1 cellular context compared by ENCODE assay signal in genomic region chr17:75261336-75262111, GRCh38.
TF ChIP-seq lines count a peak whose summit lies in the region.

Gene GGA3, minus strand, starts transcription at chr17:75261606. Its CDS starts 19 bp downstream, at chr17:75261587.
Gene MRPS7, plus strand, starts transcription at chr17:75261879. Its CDS starts 22 bp downstream, at chr17:75261901.

TF ChIP-seq in WTC11, 78 proteins besides CTCF, POLR2A, EP300 and RAD21 (continued from another document):
- TF ChIP-seq PREB (CRISPR knock-in tag; IDR thresholded peaks at IDR 0.05; ENCODE audit: borderline replicate concordance) = no peak
- peak; percentile 90; the same call in 1 of the 2 replicates for TF ChIP-seq ARID4B (CRISPR knock-in tag; IDR thresholded peaks at IDR 0.05; ENCODE audit: borderline replicate concordance)
- no peak for TF ChIP-seq ATF3 (CRISPR knock-in tag; conservative IDR thresholded peaks at IDR 0.05)
- TF ChIP-seq RORB (CRISPR knock-in tag; IDR thresholded peaks at IDR 0.05) = no peak
- peak; percentile 58; the same call in 1 of the 2 replicates for TF ChIP-seq TEAD4 (CRISPR knock-in tag; IDR thresholded peaks at IDR 0.05)
- TF ChIP-seq USF2 (CRISPR knock-in tag; IDR thresholded peaks at IDR 0.05) = peak; percentile 60
- peak; percentile 69; the same call in 1 of the 2 replicates for TF ChIP-seq TEAD1 (CRISPR knock-in tag; IDR thresholded peaks at IDR 0.05)
- no peak for TF ChIP-seq ZSCAN18 (CRISPR knock-in tag; IDR thresholded peaks at IDR 0.05)
- no peak for TF ChIP-seq NR3C1 (CRISPR knock-in tag; conservative IDR thresholded peaks at IDR 0.05; ENCODE audit: low read depth)
- no peak for TF ChIP-seq PRDM15 (CRISPR knock-in tag; IDR thresholded peaks at IDR 0.05)
- peak; percentile 30; the same call in 1 of the 2 replicates for TF ChIP-seq SMAD3 (CRISPR knock-in tag; IDR thresholded peaks at IDR 0.05; ENCODE audit: borderline replicate concordance)
- TF ChIP-seq IRF1 (CRISPR knock-in tag; IDR thresholded peaks at IDR 0.05) = no peak
- no peak for TF ChIP-seq ZNF512 (CRISPR knock-in tag; IDR thresholded peaks at IDR 0.05; ENCODE audit: borderline replicate concordance)
- no peak for TF ChIP-seq ZNF396 (CRISPR knock-in tag; IDR thresholded peaks at IDR 0.05; ENCODE audit: borderline replicate concordance)
- peak; percentile 61; the same call in 1 of the 2 replicates for TF ChIP-seq FOXP4 (CRISPR knock-in tag; IDR thresholded peaks at IDR 0.05)
- TF ChIP-seq OVOL2 (CRISPR knock-in tag; IDR thresholded peaks at IDR 0.05; ENCODE audit: borderline replicate concordance) = no peak
- no peak for TF ChIP-seq ZNF532 (CRISPR knock-in tag; IDR thresholded peaks at IDR 0.05; ENCODE audit: borderline replicate concordance)
- TF ChIP-seq MLX (CRISPR knock-in tag; IDR thresholded peaks at IDR 0.05) = no peak
- no peak for TF ChIP-seq NR1H2 (CRISPR knock-in tag; IDR thresholded peaks at IDR 0.05)
TF ChIP-seq in WTC11: peak in this region for 25.
